Comparison of ENCODE assay signal across 19 cellular contexts in genomic region chr3:191804935-191805334, GRCh38.
"Had no signal": no experiment of that assay in that cellular context is flagged by ENCODE, and none has a peak within 500 bp of the region (broad histone marks: within the 10 kb centered on the region; RNA-seq: fewer than 3 reads in every experiment).

No MANE protein-coding gene starts in this region.

- H3K27ac ChIP-seq: RWPE1 had no signal

- ATAC-seq: Panc1, PC-3 had no signal

- DNase-seq: KBM-7, MV-4-11, NCI-H1048, NCI-H1105, NCI-H1417, NCI-H1436 treated with DMSO at 0.1 percent for 48 hours, NCI-H1694, NCI-H1930, NCI-H2081, NCI-H2107, NCI-H2227 treated with DMSO at 0.1 percent for 48 hours, NCI-H524, NCI-H526 treated with DMSO at 0.1 percent for 48 hours, NCI-H748 treated with DMSO at 0.1 percent for 48 hours, PC-3, SHP77, SK-N-SH had no signal

- H3K4me2 ChIP-seq: SK-N-SH had no signal

- H3K9ac ChIP-seq: SK-N-SH had no signal
